Comparison of ENCODE assay signal across 2 cellular contexts in genomic region chr19:40806385-40807146, GRCh38.
A peak's percentile ranks its signal among the peaks of the same experiment; 100 is the strongest.
TF ChIP-seq lines count a peak whose summit lies in the region.

No MANE protein-coding gene starts in this region.

TF ChIP-seq in Ishikawa, 13 proteins besides CTCF, POLR2A, EP300 and RAD21:
- TF ChIP-seq, protein P1, sequence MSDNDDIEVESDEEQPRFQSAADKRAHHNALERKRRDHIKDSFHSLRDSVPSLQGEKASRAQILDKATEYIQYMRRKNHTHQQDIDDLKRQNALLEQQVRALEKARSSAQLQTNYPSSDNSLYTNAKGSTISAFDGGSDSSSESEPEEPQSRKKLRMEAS (IDR thresholded peaks at IDR 0.05) = no peak
- no peak for TF ChIP-seq TAF1 (IDR thresholded peaks at IDR 0.05; ENCODE audit: low read depth)
- no peak for TF ChIP-seq NFIC (IDR thresholded peaks at IDR 0.05)
- TF ChIP-seq EGR1 (IDR thresholded peaks at IDR 0.05) = no peak
- TF ChIP-seq TCF12 (IDR thresholded peaks at IDR 0.05; ENCODE audit: low read depth) = no peak

TF ChIP-seq in K562, 482 proteins besides CTCF, POLR2A, EP300 and RAD21 (continues in another document):
- TF ChIP-seq, protein P2, sequence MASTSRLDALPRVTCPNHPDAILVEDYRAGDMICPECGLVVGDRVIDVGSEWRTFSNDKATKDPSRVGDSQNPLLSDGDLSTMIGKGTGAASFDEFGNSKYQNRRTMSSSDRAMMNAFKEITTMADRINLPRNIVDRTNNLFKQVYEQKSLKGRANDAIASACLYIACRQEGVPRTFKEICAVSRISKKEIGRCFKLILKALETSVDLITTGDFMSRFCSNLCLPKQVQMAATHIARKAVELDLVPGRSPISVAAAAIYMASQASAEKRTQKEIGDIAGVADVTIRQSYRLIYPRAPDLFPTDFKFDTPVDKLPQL (IDR thresholded peaks at IDR 0.05; ENCODE audit: extremely low read depth, insufficient read length) = no peak
- peak; percentile 37; the same call in 1 of the 2 replicates for TF ChIP-seq CEBPG (CRISPR knock-in tag; IDR thresholded peaks at IDR 0.05)
- no peak for TF ChIP-seq CEBPG (tag; conservative IDR thresholded peaks at IDR 0.05 in 1 of 2, IDR thresholded peaks at IDR 0.05 in 1 of 2)
- TF ChIP-seq NBN (IDR thresholded peaks at IDR 0.05; ENCODE audit: low read depth) = 0 out of 2 replicates have a peak, but pooled peaks have one; percentile 29
- 0 out of 2 replicates have a peak, but pooled peaks have one; percentile 55 for TF ChIP-seq FOXP4 (CRISPR knock-in tag; IDR thresholded peaks at IDR 0.05; ENCODE audit: borderline replicate concordance)
- no peak for TF ChIP-seq ZNF408 (CRISPR knock-in tag; IDR thresholded peaks at IDR 0.05; ENCODE audit: low read depth)
- 0 out of 2 replicates have a peak, but pooled peaks have one; percentile 22 for TF ChIP-seq ZNF143 (CRISPR knock-in tag; IDR thresholded peaks at IDR 0.05)
- TF ChIP-seq PBX2 (CRISPR knock-in tag; IDR thresholded peaks at IDR 0.05; ENCODE audit: low read depth) = 0 out of 2 replicates have a peak, but pooled peaks have one; percentile 23
- peak; percentile 81 for TF ChIP-seq PBX2 (tag; conservative IDR thresholded peaks at IDR 0.05; ENCODE audit: low read depth)
- peak; percentile 33; the same call in 1 of the 2 replicates for TF ChIP-seq MTA3 (IDR thresholded peaks at IDR 0.05; ENCODE audit: borderline replicate concordance)
- no peak for TF ChIP-seq MTF1 (CRISPR knock-in tag; IDR thresholded peaks at IDR 0.05; ENCODE audit: borderline replicate concordance)
- no peak for TF ChIP-seq MLX (CRISPR knock-in tag; conservative IDR thresholded peaks at IDR 0.05)
- peak; percentile 19; the same call in 1 of the 2 replicates for TF ChIP-seq SAFB (IDR thresholded peaks at IDR 0.05; ENCODE audit: borderline replicate concordance, low read depth, low read length)
- TF ChIP-seq, protein P3, sequence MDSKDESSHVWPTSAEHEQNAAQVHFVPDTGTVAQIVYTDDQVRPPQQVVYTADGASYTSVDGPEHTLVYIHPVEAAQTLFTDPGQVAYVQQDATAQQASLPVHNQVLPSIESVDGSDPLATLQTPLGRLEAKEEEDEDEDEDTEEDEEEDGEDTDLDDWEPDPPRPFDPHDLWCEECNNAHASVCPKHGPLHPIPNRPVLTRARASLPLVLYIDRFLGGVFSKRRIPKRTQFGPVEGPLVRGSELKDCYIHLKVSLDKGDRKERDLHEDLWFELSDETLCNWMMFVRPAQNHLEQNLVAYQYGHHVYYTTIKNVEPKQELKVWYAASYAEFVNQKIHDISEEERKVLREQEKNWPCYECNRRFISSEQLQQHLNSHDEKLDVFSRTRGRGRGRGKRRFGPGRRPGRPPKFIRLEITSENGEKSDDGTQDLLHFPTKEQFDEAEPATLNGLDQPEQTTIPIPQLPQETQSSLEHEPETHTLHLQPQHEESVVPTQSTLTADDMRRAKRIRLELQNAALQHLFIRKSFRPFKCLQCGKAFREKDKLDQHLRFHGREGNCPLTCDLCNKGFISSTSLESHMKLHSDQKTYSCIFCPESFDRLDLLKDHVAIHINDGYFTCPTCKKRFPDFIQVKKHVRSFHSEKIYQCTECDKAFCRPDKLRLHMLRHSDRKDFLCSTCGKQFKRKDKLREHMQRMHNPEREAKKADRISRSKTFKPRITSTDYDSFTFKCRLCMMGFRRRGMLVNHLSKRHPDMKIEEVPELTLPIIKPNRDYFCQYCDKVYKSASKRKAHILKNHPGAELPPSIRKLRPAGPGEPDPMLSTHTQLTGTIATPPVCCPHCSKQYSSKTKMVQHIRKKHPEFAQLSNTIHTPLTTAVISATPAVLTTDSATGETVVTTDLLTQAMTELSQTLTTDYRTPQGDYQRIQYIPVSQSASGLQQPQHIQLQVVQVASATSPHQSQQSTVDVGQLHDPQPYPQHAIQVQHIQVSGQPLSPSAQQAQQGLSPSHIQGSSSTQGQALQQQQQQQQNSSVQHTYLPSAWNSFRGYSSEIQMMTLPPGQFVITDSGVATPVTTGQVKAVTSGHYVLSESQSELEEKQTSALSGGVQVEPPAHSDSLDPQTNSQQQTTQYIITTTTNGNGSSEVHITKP (IDR thresholded peaks at IDR 0.05; ENCODE audit: partially characterized antibody) = peak; percentile 98
- peak; percentile 82 for TF ChIP-seq TCF7L2 (IDR thresholded peaks at IDR 0.05; ENCODE audit: low read depth, low read length)
- peak; percentile 64 for TF ChIP-seq JUND (IDR thresholded peaks at IDR 0.05; ENCODE audit: borderline replicate concordance, low read depth, low read length)
- peak; percentile 17; the same call in 1 of the 3 replicates for TF ChIP-seq JUND (tag; IDR thresholded peaks at IDR 0.05; ENCODE audit: borderline replicate concordance, low read depth, low read length)
- TF ChIP-seq FIP1L1 (IDR thresholded peaks at IDR 0.05; ENCODE audit: low read depth, low read length, poor library complexity, severe bottlenecking) = no peak
- no peak for TF ChIP-seq SIN3A (IDR thresholded peaks at IDR 0.05; ENCODE audit: borderline replicate concordance in 2 of 2, control insufficient read depth in 1 of 2, low read depth in 2 of 2, low read length in 2 of 2)
- TF ChIP-seq, protein P4, sequence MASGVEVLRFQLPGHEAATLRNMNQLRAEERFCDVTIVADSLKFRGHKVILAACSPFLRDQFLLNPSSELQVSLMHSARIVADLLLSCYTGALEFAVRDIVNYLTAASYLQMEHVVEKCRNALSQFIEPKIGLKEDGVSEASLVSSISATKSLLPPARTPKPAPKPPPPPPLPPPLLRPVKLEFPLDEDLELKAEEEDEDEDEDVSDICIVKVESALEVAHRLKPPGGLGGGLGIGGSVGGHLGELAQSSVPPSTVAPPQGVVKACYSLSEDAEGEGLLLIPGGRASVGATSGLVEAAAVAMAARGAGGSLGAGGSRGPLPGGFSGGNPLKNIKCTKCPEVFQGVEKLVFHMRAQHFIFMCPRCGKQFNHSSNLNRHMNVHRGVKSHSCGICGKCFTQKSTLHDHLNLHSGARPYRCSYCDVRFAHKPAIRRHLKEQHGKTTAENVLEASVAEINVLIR (CRISPR knock-in tag; IDR thresholded peaks at IDR 0.05) = no peak
- TF ChIP-seq CREB1 (IDR thresholded peaks at IDR 0.05) = peak; percentile 35; the same call in 1 of the 2 replicates
- TF ChIP-seq CREB1 (CRISPR knock-in tag; IDR thresholded peaks at IDR 0.05) = peak; percentile 82
- peak; percentile 60; the same call in 1 of the 2 replicates for TF ChIP-seq TFAP4 (CRISPR knock-in tag; IDR thresholded peaks at IDR 0.05; ENCODE audit: borderline replicate concordance)
- no peak for TF ChIP-seq EWSR1 (IDR thresholded peaks at IDR 0.05; ENCODE audit: borderline replicate concordance, low read depth, partially characterized antibody)
- no peak; the same call in 1 of the 2 replicates for TF ChIP-seq ZBTB9 (CRISPR knock-in tag; IDR thresholded peaks at IDR 0.05)
- TF ChIP-seq, protein P5, sequence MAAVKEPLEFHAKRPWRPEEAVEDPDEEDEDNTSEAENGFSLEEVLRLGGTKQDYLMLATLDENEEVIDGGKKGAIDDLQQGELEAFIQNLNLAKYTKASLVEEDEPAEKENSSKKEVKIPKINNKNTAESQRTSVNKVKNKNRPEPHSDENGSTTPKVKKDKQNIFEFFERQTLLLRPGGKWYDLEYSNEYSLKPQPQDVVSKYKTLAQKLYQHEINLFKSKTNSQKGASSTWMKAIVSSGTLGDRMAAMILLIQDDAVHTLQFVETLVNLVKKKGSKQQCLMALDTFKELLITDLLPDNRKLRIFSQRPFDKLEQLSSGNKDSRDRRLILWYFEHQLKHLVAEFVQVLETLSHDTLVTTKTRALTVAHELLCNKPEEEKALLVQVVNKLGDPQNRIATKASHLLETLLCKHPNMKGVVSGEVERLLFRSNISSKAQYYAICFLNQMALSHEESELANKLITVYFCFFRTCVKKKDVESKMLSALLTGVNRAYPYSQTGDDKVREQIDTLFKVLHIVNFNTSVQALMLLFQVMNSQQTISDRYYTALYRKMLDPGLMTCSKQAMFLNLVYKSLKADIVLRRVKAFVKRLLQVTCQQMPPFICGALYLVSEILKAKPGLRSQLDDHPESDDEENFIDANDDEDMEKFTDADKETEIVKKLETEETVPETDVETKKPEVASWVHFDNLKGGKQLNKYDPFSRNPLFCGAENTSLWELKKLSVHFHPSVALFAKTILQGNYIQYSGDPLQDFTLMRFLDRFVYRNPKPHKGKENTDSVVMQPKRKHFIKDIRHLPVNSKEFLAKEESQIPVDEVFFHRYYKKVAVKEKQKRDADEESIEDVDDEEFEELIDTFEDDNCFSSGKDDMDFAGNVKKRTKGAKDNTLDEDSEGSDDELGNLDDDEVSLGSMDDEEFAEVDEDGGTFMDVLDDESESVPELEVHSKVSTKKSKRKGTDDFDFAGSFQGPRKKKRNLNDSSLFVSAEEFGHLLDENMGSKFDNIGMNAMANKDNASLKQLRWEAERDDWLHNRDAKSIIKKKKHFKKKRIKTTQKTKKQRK (IDR thresholded peaks at IDR 0.05; ENCODE audit: borderline replicate concordance, low read depth, low read length) = no peak
- TF ChIP-seq RBFOX2 (IDR thresholded peaks at IDR 0.05; ENCODE audit: low read depth, low read length) = peak; percentile 66
- TF ChIP-seq, protein P6, sequence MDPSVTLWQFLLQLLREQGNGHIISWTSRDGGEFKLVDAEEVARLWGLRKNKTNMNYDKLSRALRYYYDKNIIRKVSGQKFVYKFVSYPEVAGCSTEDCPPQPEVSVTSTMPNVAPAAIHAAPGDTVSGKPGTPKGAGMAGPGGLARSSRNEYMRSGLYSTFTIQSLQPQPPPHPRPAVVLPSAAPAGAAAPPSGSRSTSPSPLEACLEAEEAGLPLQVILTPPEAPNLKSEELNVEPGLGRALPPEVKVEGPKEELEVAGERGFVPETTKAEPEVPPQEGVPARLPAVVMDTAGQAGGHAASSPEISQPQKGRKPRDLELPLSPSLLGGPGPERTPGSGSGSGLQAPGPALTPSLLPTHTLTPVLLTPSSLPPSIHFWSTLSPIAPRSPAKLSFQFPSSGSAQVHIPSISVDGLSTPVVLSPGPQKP (CRISPR knock-in tag; IDR thresholded peaks at IDR 0.05) = no peak
- TF ChIP-seq ARID2 (IDR thresholded peaks at IDR 0.05) = 0 out of 2 replicates have a peak, but pooled peaks have one; percentile 9
- TF ChIP-seq SRSF7 (optimal IDR thresholded peaks at IDR 0.05; ENCODE audit: low read depth, low read length) = no peak
- peak in 1 of 2 experiments; percentile 5 for TF ChIP-seq E2F6 (IDR thresholded peaks at IDR 0.05; ENCODE audit: borderline replicate concordance in 1 of 2, extremely low read depth in 1 of 2, insufficient read depth in 1 of 2, insufficient read length in 1 of 2, low read depth in 1 of 2, low read length in 1 of 2, poor library complexity in 1 of 2, severe bottlenecking in 1 of 2)
